ENCODE assay signal across 38 cellular contexts in genomic region chrX:98296129-98296528, GRCh38.
"Had no signal": no experiment of that assay in that cellular context is flagged by ENCODE, and none has a peak within 500 bp of the region (broad histone marks: within the 10 kb centered on the region; RNA-seq: fewer than 3 reads in every experiment).

No MANE protein-coding gene starts in this region.

- H3K36me3 ChIP-seq: adrenal gland, cardiac muscle cell had no signal

- H3K4me1 ChIP-seq: adrenal gland had no signal

- H3K9me3 ChIP-seq: adrenal gland had no signal

- H3K27ac Mint-ChIP-seq: activated B cell treated with CpG ODN at 0.5 μM for 24 hours; activated CD4-positive, alpha-beta memory T cell treated with anti-CD3 and anti-CD28 coated beads for 36 hours; activated CD4-positive, alpha-beta T cell treated with anti-CD3 and anti-CD28 coated beads, Interleukin-2, amount 10 ng/mL, durations not matched to agents 24 days and 14 days; activated CD8-positive, alpha-beta T cell treated with anti-CD3 and anti-CD28 coated beads for 36 hours; activated naive CD4-positive, alpha-beta T cell treated with anti-CD3 and anti-CD28 coated beads for 36 hours; activated naive CD4-positive, alpha-beta T cell treated with anti-CD3 and anti-CD28 coated beads, Interleukin-2, amount 50 U/mL, for 72 hours; activated naive CD8-positive, alpha-beta T cell treated with anti-CD3 and anti-CD28 coated beads for 36 hours; activated T-cell treated with anti-CD3 and anti-CD28 coated beads, Interleukin-2, amount 50 U/mL, for 72 hours; activated T-helper 1 cell treated with anti-CD3 and anti-CD28 coated beads, Interleukin-12 subunit alpha, Interleukin-12 subunit beta, Interleukin-2, Interleukin-4 antibody, amounts not matched to agents 30 ng/mL and 10 ng/mL and 1 ng/mL, durations not matched to agents 14 hours and 24 hours and 36 hours; activated T-helper 17 cell treated with anti-CD3 and anti-CD28 coated beads, Interleukin-2, amount 50 U/mL, for 72 hours; brain; T-helper 1 cell treated with Interleukin-12 subunit alpha and Interleukin-12 subunit beta and Interleukin-4 antibody, amounts not matched to agents 30 μg/mL and 1 μg/mL, for 36 hours; T-helper 2 cell treated with Interferon-gamma antibody and Interleukin-4, amounts not matched to agents 5 μg/mL and 100 μg/mL, for 36 hours had no signal

- H3K27me3 Mint-ChIP-seq: activated B cell treated with CpG ODN at 0.5 μM for 24 hours; activated CD4-positive, alpha-beta memory T cell treated with anti-CD3 and anti-CD28 coated beads for 36 hours; activated CD4-positive, alpha-beta T cell treated with anti-CD3 and anti-CD28 coated beads, Interleukin-2, amount 10 ng/mL, durations not matched to agents 24 days and 14 days; activated CD8-positive, alpha-beta T cell treated with anti-CD3 and anti-CD28 coated beads for 36 hours; activated naive CD8-positive, alpha-beta T cell treated with anti-CD3 and anti-CD28 coated beads for 36 hours; activated T-helper 17 cell treated with anti-CD3 and anti-CD28 coated beads, Interleukin-2, amount 50 U/mL, for 72 hours; brain; central memory CD8-positive, alpha-beta T cell had no signal

- H3K4me1 Mint-ChIP-seq: activated B cell treated with CpG ODN at 0.5 μM for 24 hours; activated CD4-positive, alpha-beta T cell treated with anti-CD3 and anti-CD28 coated beads, Interleukin-2, amount 10 ng/mL, durations not matched to agents 24 days and 14 days; activated naive CD8-positive, alpha-beta T cell treated with anti-CD3 and anti-CD28 coated beads for 36 hours; activated T-helper 17 cell treated with anti-CD3 and anti-CD28 coated beads, Interleukin-2, amount 50 U/mL, for 72 hours; brain; central memory CD8-positive, alpha-beta T cell had no signal

- H3K4me3 ChIP-seq: adrenal gland, cardiac muscle cell had no signal

- H3K9me3 Mint-ChIP-seq: activated CD4-positive, alpha-beta memory T cell treated with anti-CD3 and anti-CD28 coated beads for 36 hours; activated CD4-positive, alpha-beta T cell treated with anti-CD3 and anti-CD28 coated beads, Interleukin-2, amount 10 ng/mL, durations not matched to agents 24 days and 14 days; activated CD8-positive, alpha-beta T cell treated with anti-CD3 and anti-CD28 coated beads for 36 hours; activated naive CD4-positive, alpha-beta T cell treated with anti-CD3 and anti-CD28 coated beads for 36 hours; activated naive CD4-positive, alpha-beta T cell treated with anti-CD3 and anti-CD28 coated beads, Interleukin-2, amount 50 U/mL, for 72 hours; activated naive CD8-positive, alpha-beta T cell treated with anti-CD3 and anti-CD28 coated beads for 36 hours; activated T-cell treated with anti-CD3 and anti-CD28 coated beads, Interleukin-2, amount 50 U/mL, for 4 hours; activated T-helper 17 cell treated with anti-CD3 and anti-CD28 coated beads, Interleukin-2, amount 50 U/mL, for 72 hours; T-helper 2 cell treated with Interferon-gamma antibody and Interleukin-4, amounts not matched to agents 5 μg/mL and 100 μg/mL, for 36 hours had no signal

- H3K27ac ChIP-seq: adrenal gland, cardiac muscle cell, VCaP had no signal

- FAIRE-seq: bronchial epithelial cell, TTC549 had no signal

- H3K4me3 Mint-ChIP-seq: activated B cell treated with CpG ODN at 0.5 μM for 24 hours; activated CD4-positive, alpha-beta memory T cell treated with anti-CD3 and anti-CD28 coated beads for 36 hours; activated CD4-positive, alpha-beta T cell treated with anti-CD3 and anti-CD28 coated beads, Interleukin-2, amount 10 ng/mL, durations not matched to agents 24 days and 14 days; activated CD8-positive, alpha-beta T cell treated with anti-CD3 and anti-CD28 coated beads for 36 hours; activated naive CD4-positive, alpha-beta T cell treated with anti-CD3 and anti-CD28 coated beads for 36 hours; activated naive CD8-positive, alpha-beta T cell treated with anti-CD3 and anti-CD28 coated beads for 36 hours; activated T-cell treated with anti-CD3 and anti-CD28 coated beads, Interleukin-2, amount 50 U/mL, for 4 hours; activated T-cell treated with anti-CD3 and anti-CD28 coated beads, Interleukin-2, amount 50 U/mL, for 72 hours; activated T-helper 1 cell treated with anti-CD3 and anti-CD28 coated beads, Interleukin-12 subunit alpha, Interleukin-12 subunit beta, Interleukin-2, Interleukin-4 antibody, amounts not matched to agents 30 ng/mL and 10 ng/mL and 1 ng/mL, durations not matched to agents 14 hours and 24 hours and 36 hours; activated T-helper 17 cell treated with anti-CD3 and anti-CD28 coated beads, Interleukin-2, amount 50 U/mL, for 72 hours; brain; central memory CD8-positive, alpha-beta T cell; T-helper 1 cell treated with Interleukin-12 subunit alpha and Interleukin-12 subunit beta and Interleukin-4 antibody, amounts not matched to agents 30 μg/mL and 1 μg/mL, for 36 hours; T-helper 2 cell treated with Interferon-gamma antibody and Interleukin-4, amounts not matched to agents 5 μg/mL and 100 μg/mL, for 36 hours had no signal

- H3K27me3 ChIP-seq: cardiac muscle cell had no signal

- H3K36me3 Mint-ChIP-seq: activated CD4-positive, alpha-beta memory T cell treated with anti-CD3 and anti-CD28 coated beads for 36 hours; activated naive CD4-positive, alpha-beta T cell treated with anti-CD3 and anti-CD28 coated beads, Interleukin-2, amount 50 U/mL, for 72 hours; activated naive CD8-positive, alpha-beta T cell treated with anti-CD3 and anti-CD28 coated beads for 36 hours; brain had no signal

- DNase-seq: activated B cell treated with CpG ODN at 0.5 μM for 24 hours; activated CD4-positive, alpha-beta memory T cell treated with anti-CD3 and anti-CD28 coated beads for 36 hours; activated CD4-positive, alpha-beta T cell treated with anti-CD3 and anti-CD28 coated beads for 4 hours; activated CD4-positive, alpha-beta T cell treated with anti-CD3 and anti-CD28 coated beads, Interleukin-2, amount 10 ng/mL, durations not matched to agents 24 days and 14 days; activated CD4-positive, alpha-beta T cell treated with anti-CD3 and anti-CD28 coated beads, Interleukin-2, amount 50 U/mL, for 1 hour; activated CD4-positive, alpha-beta T cell treated with anti-CD3 and anti-CD28 coated beads, Interleukin-2, amount 50 U/mL, for 4 hours; activated CD4-positive, CD25-positive, alpha-beta regulatory T cell treated with anti-CD3 and anti-CD28 coated beads, Interleukin-2, amount 50 U/mL, for 72 hours; activated CD8-positive, alpha-beta memory T cell treated with anti-CD3 and anti-CD28 coated beads, Interleukin-2, amount 50 U/mL, for 4 hours; activated CD8-positive, alpha-beta T cell treated with anti-CD3 and anti-CD28 coated beads for 36 hours; activated effector memory CD4-positive, alpha-beta T cell treated with anti-CD3 and anti-CD28 coated beads, Interleukin-2, amount 50 U/mL, for 16 hours; activated gamma-delta T cell treated with Interleukin-2 at 50 U/mL for 16 hours; activated naive CD4-positive, alpha-beta T cell; activated naive CD4-positive, alpha-beta T cell treated with anti-CD3 and anti-CD28 coated beads for 36 hours; activated naive CD4-positive, alpha-beta T cell treated with anti-CD3 and anti-CD28 coated beads, Interleukin-2, amount 50 U/mL, for 16 hours; activated naive CD8-positive, alpha-beta T cell treated with anti-CD3 and anti-CD28 coated beads for 36 hours; activated T-cell treated with anti-CD3 and anti-CD28 coated beads for 4 hours; activated T-cell treated with anti-CD3 and anti-CD28 coated beads, Interleukin-2, amount 50 U/mL, for 1 hour; activated T-cell treated with anti-CD3 and anti-CD28 coated beads, Interleukin-2, amount 50 U/mL, for 4 hours; activated T-cell treated with anti-CD3 and anti-CD28 coated beads, Interleukin-2, amount 50 U/mL, for 72 hours; adrenal gland; amniotic stem cell; aorta; caudate nucleus; cerebellar nuclear complex; T-helper 1 cell; T-helper 2 cell; T-helper 9 cell had no signal

- ATAC-seq: activated CD8-positive, alpha-beta T cell treated with anti-CD3 and anti-CD28 coated beads for 36 hours; activated naive CD4-positive, alpha-beta T cell treated with anti-CD3 and anti-CD28 coated beads, Interleukin-2, amount 50 U/mL, for 72 hours; activated T-cell treated with anti-CD3 and anti-CD28 coated beads, Interleukin-2, amount 50 U/mL, for 4 hours; activated T-cell treated with anti-CD3 and anti-CD28 coated beads, Interleukin-2, amount 50 U/mL, for 72 hours; activated T-helper 17 cell treated with anti-CD3 and anti-CD28 coated beads, Interleukin-2, amount 50 U/mL, for 72 hours had no signal
